In the genomic region with DNA sequence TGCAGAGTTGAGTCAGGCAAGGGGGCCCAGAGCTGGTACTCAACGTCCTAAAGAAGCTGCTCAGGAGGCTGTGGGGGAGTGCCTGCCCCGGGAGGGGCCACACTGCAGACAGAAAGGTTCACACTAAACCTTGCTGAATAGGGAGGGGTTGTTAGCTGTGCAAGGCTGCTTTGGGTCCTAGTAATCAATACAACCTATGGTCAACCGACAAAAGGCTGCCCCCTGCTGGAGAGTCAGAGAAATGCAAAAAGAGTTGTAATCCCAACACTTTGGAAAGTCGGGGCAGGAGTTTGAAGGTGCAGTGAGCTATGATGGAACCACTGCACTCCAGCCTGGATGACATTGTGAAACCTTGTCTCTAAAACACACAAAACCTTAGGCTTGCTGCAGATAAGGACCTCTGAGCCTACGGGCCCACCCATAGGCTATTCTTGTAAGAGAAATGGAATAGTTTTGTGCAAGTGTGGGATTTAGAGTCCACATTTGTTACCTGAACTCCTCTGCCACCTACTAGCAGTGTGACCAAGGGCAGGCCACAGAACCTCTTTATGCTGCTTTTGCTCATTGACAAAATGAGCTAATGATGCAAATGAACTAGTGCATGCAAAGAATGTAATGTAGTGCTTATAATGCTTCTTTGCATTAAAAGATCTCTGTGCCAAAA, we compare ENCODE assay signal across 8 cellular contexts.
DNase-seq lines count a peak whose midpoint lies in the region; ATAC-seq, FAIRE-seq and TF ChIP-seq lines count a peak whose summit lies in the region.

No MANE protein-coding gene starts in this region.

- FAIRE-seq in kidney (lab: Jason Lieb, UNC): no peak

- H3K9me3 ChIP-seq in WERI-Rb-1 (ENCODE audit: severe bottlenecking) (no peaks in the 10 kb centered on the region), breast epithelium (no peaks in the 10 kb centered on the region), kidney (ENCODE audit: control insufficient read depth in 1 of 2, low read length in 2 of 2) (no peaks in the 10 kb centered on the region)

- DNase-seq in DMS 273 (lab: John Stamatoyannopoulos, UW; ENCODE audit: unreplicated experiment) (peak; percentile 73), NCI-H1105 treated with DMSO at 0.1 percent for 48 hours (lab: John Stamatoyannopoulos, UW) (peak; percentile 26), WERI-Rb-1 (peak; percentile 70), breast epithelium (ENCODE audit: low spot score in 2 of 2) (peak in 1 of 2 donors; percentile 59), kidney (peak; percentile 50)
- DNase-seq in stimulated activated CD4-positive, alpha-beta T cell treated with anti-CD3 and anti-CD28 coated beads, Interleukin-4, amount 100 ng/mL, for 24 hours: peak; percentile 75

- no peaks in the 10 kb centered on the region for H3K4me1 ChIP-seq in breast epithelium
- H3K4me1 ChIP-seq in kidney (ENCODE audit: control insufficient read depth in 1 of 2, insufficient read depth in 1 of 2, low read depth in 1 of 2, low read length in 2 of 2): peaks cover 0 to 3% of the 10 kb centered on the region in 2 donors

- TF ChIP-seq POLR2A in breast epithelium (IDR thresholded peaks at IDR 0.05): no peak

- no peak overlapping the region for H3K9ac ChIP-seq in kidney (ENCODE audit: low read length in 2 of 2)

- H3K4me3 ChIP-seq in WERI-Rb-1 (ENCODE audit: low read depth, low read length) (no peak overlapping the region), breast epithelium (no peak overlapping the region), kidney (ENCODE audit: low read length in 2 of 2) (no peak overlapping the region)

- H3K36me3 ChIP-seq in WERI-Rb-1: peaks cover 57% of the 10 kb centered on the region
- H3K36me3 ChIP-seq in breast epithelium: peaks cover 5% of the 10 kb centered on the region
- peaks cover 12 to 31% of the 10 kb centered on the region in 2 donors for H3K36me3 ChIP-seq in kidney (ENCODE audit: control insufficient read depth in 1 of 2, insufficient read depth in 2 of 2, low read length in 2 of 2)

- ATAC-seq in GM21786 (IDR thresholded peaks at IDR 0.05; ENCODE audit: unreplicated experiment) (peak; percentile 68), HG03520 (IDR thresholded peaks at IDR 0.05; ENCODE audit: unreplicated experiment) (no peak)

- H3K27me3 ChIP-seq in WERI-Rb-1 (ENCODE audit: insufficient read depth, low read depth, severe bottlenecking) (no peaks in the 10 kb centered on the region), breast epithelium (no peaks in the 10 kb centered on the region)

- TF ChIP-seq CTCF in WERI-Rb-1 (IDR thresholded peaks at IDR 0.05; ENCODE audit: low read depth, low read length) (peak; percentile 70), breast epithelium (IDR thresholded peaks at IDR 0.05) (peak; percentile 71 to 76 (median 74)), kidney (IDR thresholded peaks at IDR 0.05; ENCODE audit: borderline replicate concordance, extremely low read depth, insufficient read depth) (peak; percentile 67)

- intact Hi-C loops in breast epithelium (cut with DNase I; ENCODE audit: low total_unique reads) (no loop called here), kidney (cut with DNase I) (loop anchor here (5.0 to 10.0 kb wide), 2 partner anchors 443 to 601 kb away; no protein-coding TSS in a partner anchor)

- no peak overlapping the region for H3K27ac ChIP-seq in WERI-Rb-1
- H3K27ac ChIP-seq in breast epithelium: no peak overlapping the region
- no peak overlapping the region for H3K27ac ChIP-seq in kidney (ENCODE audit: low read depth in 2 of 2, low read length in 2 of 2)
